ENCODE assay signal across 10 cellular contexts in genomic region chr6:139336488-139336887, GRCh38. TPM values are rescaled to one million over a fixed set of nuclear protein-coding genes. Genes with fewer than 3 reads are reported as not detected.
DNase-seq lines count a peak whose midpoint lies in the region; ATAC-seq and TF ChIP-seq lines count a peak whose summit lies in the region.
"Had no signal": no experiment of that assay in that cellular context is flagged by ENCODE, and none has a peak within 500 bp of the region (broad histone marks: within the 10 kb centered on the region; RNA-seq: fewer than 3 reads in every experiment).

No MANE protein-coding gene starts in this region.

- no peak for TF ChIP-seq CTCF in Calu3 (IDR thresholded peaks at IDR 0.05; ENCODE audit: unreplicated experiment)
- no peak for TF ChIP-seq CTCF in OCI-LY7 (conservative IDR thresholded peaks at IDR 0.05; ENCODE audit: low read length)
- no peak for TF ChIP-seq CTCF in fibroblast of villous mesenchyme (IDR thresholded peaks at IDR 0.05; ENCODE audit: insufficient read depth, low read depth, low read length)
- no peak for TF ChIP-seq CTCF in GM10266 (IDR thresholded peaks at IDR 0.05; ENCODE audit: control insufficient read depth, insufficient read depth, low read depth, missing control alignments)

- no peaks in the 10 kb centered on the region for H3K9me3 Mint-ChIP-seq in Calu3 (ENCODE audit: low read depth, unreplicated experiment)

- H3K27ac Mint-ChIP-seq in Calu3 (ENCODE audit: unreplicated experiment) = no peak overlapping the region
- H3K27ac Mint-ChIP-seq: WTC11 had no signal

- H3K4me3 ChIP-seq in OCI-LY7 (ENCODE audit: low read depth, low read length, poor library complexity, severe bottlenecking) (peak overlapping the region; percentile 26), fibroblast of villous mesenchyme (ENCODE audit: low read depth, low read length) (no peak overlapping the region)

- DNase-seq in Calu3 (peak; percentile 11), OCI-LY7 (ENCODE audit: low spot score) (peak; percentile 30), fibroblast of villous mesenchyme (ENCODE audit: low read depth) (peak; percentile 15), SKM-1 (lab: John Stamatoyannopoulos, UW; ENCODE audit: unreplicated experiment) (no peak), posterior vena cava (ENCODE audit: low spot score) (no peak), KG1 (lab: John Stamatoyannopoulos, UW) (no peak), GM10266 (ENCODE audit: extremely low spot score) (no peak)
- DNase-seq: NK-92 treated with Interleukin-12 subunit alpha and Interleukin-12 subunit beta, amount 100 ng/mL, for 24 hours had no signal

- POLR2A ChIA-PET in OCI-LY7 (lab: Charles Lee) = interaction anchor here (0.6 to 7.3 kb wide), 18 partner anchors 10 to 251 kb away, joined by 3 to 61 read pairs (median 5); partner anchors contain the start of gene CITED2

- intact Hi-C loops in Calu3 (cut with micrococcal nuclease; ENCODE audit: unreplicated experiment) = no loop called here
- intact Hi-C loops in OCI-LY7 (cut with micrococcal nuclease; ENCODE audit: unreplicated experiment) = no loop called here
- intact Hi-C loops in posterior vena cava (cut with DNase I) = no loop called here

- H3K4me1 ChIP-seq in OCI-LY7 (ENCODE audit: insufficient read depth, low read length, poor library complexity, severe bottlenecking) = peaks cover 31% of the 10 kb centered on the region

- no peaks in the 10 kb centered on the region for H3K36me3 Mint-ChIP-seq in Calu3 (ENCODE audit: insufficient read depth, unreplicated experiment)
- H3K36me3 Mint-ChIP-seq: WTC11 had no signal

- no peaks in the 10 kb centered on the region for H3K9me2 ChIP-seq in OCI-LY7 (ENCODE audit: insufficient read depth, low read length)

- CTCF ChIA-PET in Calu3 (lab: Charles Lee) = interaction anchor here (0.5 kb wide), 1 partner anchor 119 kb away, joined by 3 read pairs; no protein-coding TSS in a partner anchor
- CTCF ChIA-PET in OCI-LY7 (lab: Charles Lee; ENCODE audit: unreplicated experiment) = interaction anchor here (1.3 kb wide), 1 partner anchor 37 kb away, joined by 3 read pairs; no protein-coding TSS in a partner anchor

- no peaks in the 10 kb centered on the region for H3K27me3 Mint-ChIP-seq in Calu3 (ENCODE audit: unreplicated experiment)

- H2AFZ ChIP-seq in OCI-LY7 (ENCODE audit: low read length) = peak overlapping the region; percentile 77

- no peaks in the 10 kb centered on the region for H3K79me2 ChIP-seq in OCI-LY7 (ENCODE audit: insufficient read depth, low read depth, low read length)

- H3K9me3 ChIP-seq in OCI-LY7 (ENCODE audit: low read length) = peaks cover 4% of the 10 kb centered on the region; the same call in 1 of the 2 replicates

- H3K27ac ChIP-seq in OCI-LY7 (ENCODE audit: low read depth, low read length, poor library complexity, severe bottlenecking) = peak overlapping the region; percentile 19

- peak; percentile 58 for ATAC-seq in HG03342 (IDR thresholded peaks at IDR 0.05; ENCODE audit: unreplicated experiment)
- ATAC-seq: WTC11 had no signal

- H3K4me2 ChIP-seq in OCI-LY7 (ENCODE audit: low read length) = peak overlapping the region; percentile 61

- H3K4me3 Mint-ChIP-seq in Calu3 (ENCODE audit: low read depth, unreplicated experiment) = no peak overlapping the region
- H3K4me3 Mint-ChIP-seq: WTC11 had no signal

- no TSS peak for BruUV-seq in Calu3 (replicated peaks; lab: Mats Ljungman, UMichigan)
- BruUV-seq in OCI-LY7 (replicated peaks; lab: Mats Ljungman, UMichigan) = no TSS peak

- H3K4me1 Mint-ChIP-seq in Calu3 (ENCODE audit: low read depth, unreplicated experiment) = no peaks in the 10 kb centered on the region

- H3K36me3 ChIP-seq in OCI-LY7 (ENCODE audit: insufficient read depth, low read length) = peaks cover 5% of the 10 kb centered on the region; the same call in 1 of the 2 replicates

- H4K20me1 ChIP-seq in OCI-LY7 (ENCODE audit: insufficient read depth, low read length) = no peaks in the 10 kb centered on the region

RNA-seq across cellular contexts. Expression of gene CITED2, which starts 38.0 kb away (rescaled TPM):
- total RNA-seq in Calu3 (2022) = 21.4 and 29.6 TPM in 2 replicates
- 31.2 and 40.1 TPM in 2 replicates for total RNA-seq in OCI-LY7 (2014; rRNA removed; shearing (Covaris generic))
- 27.1 and 35.0 TPM in 2 replicates for total RNA-seq in OCI-LY7 (2022)
- 297 and 793 TPM in 2 replicates for total RNA-seq in fibroblast of villous mesenchyme
- total RNA-seq in posterior vena cava = 100 to 1,000 TPM in 1 of 2 donors, 10 to 100 TPM in 1; 85.4 to 132 TPM

RNA-seq across cellular contexts. Expression of gene TXLNB, which starts 44.7 kb away (rescaled TPM):
- total RNA-seq in Calu3 (2022) = 0.07 TPM in 1 of 2 replicates, not detected in the other
- 7.3 and 7.9 TPM in 2 replicates for total RNA-seq in OCI-LY7 (2014; rRNA removed; shearing (Covaris generic))
- total RNA-seq in OCI-LY7 (2022) = 12.4 and 13.0 TPM in 2 replicates
- total RNA-seq in fibroblast of villous mesenchyme = under 0.01 and 0.32 TPM in 2 replicates
- total RNA-seq in posterior vena cava = 1 to 10 TPM; 1.1 to 1.7 TPM

Comparison
In these comparisons a context has a peak if more than half of its experiments do, and no peak if none do; other contexts are left out.
1. DNase-seq: peak in Calu3 (single experiment), OCI-LY7 (single experiment) and fibroblast of villous mesenchyme (single experiment); none in SKM-1 (single experiment), posterior vena cava (single experiment), KG1 (single experiment) and GM10266 (single experiment).